ENCODE assay signal across 1 cellular context in the genomic region with DNA sequence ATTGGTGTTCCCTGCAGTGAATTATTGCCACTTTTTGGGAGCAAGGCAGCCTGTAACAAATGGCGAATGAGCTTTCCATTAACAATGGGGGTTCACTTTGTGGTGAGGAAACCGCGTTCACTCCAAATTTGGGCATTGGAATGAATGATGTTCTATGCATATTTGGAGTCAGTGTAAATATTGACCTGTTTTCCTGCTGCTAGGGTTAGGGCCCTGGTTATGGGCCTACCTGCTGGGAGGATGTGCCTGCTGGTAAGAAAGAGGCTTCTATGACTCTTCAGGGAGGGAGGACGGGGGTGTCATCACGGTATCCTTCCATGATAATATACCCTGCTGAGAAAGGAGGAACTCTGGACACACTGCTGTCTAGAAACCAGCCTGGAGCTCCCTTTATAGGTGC.
A peak's percentile ranks its signal among the peaks of the same experiment; 100 is the strongest.
TF ChIP-seq lines count a peak whose summit lies in the region.

No MANE protein-coding gene starts in this region.

TF ChIP-seq in HepG2, 621 proteins besides CTCF, POLR2A, EP300 and RAD21 (continued from another document and continues in another):
- TF ChIP-seq, protein P1, sequence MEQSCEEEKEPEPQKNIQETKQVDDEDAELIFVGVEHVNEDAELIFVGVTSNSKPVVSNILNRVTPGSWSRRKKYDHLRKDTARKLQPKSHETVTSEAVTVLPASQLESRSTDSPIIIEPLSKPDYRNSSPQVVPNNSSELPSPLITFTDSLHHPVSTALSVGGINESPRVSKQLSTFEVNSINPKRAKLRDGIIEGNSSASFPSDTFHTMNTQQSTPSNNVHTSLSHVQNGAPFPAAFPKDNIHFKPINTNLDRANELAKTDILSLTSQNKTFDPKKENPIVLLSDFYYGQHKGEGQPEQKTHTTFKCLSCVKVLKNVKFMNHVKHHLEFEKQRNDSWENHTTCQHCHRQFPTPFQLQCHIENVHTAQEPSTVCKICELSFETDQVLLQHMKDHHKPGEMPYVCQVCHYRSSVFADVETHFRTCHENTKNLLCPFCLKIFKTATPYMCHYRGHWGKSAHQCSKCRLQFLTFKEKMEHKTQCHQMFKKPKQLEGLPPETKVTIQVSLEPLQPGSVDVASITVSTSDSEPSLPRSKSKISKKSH (CRISPR knock-in tag; IDR thresholded peaks at IDR 0.05; ENCODE audit: borderline replicate concordance), result no peak
- no peak for TF ChIP-seq ZZZ3 (CRISPR knock-in tag; IDR thresholded peaks at IDR 0.05; ENCODE audit: borderline replicate concordance)
- TF ChIP-seq FOXP1 (IDR thresholded peaks at IDR 0.05), result no peak
- TF ChIP-seq FOXP1 (CRISPR knock-in tag; IDR thresholded peaks at IDR 0.05), result peak; percentile 67
- TF ChIP-seq, protein P2, sequence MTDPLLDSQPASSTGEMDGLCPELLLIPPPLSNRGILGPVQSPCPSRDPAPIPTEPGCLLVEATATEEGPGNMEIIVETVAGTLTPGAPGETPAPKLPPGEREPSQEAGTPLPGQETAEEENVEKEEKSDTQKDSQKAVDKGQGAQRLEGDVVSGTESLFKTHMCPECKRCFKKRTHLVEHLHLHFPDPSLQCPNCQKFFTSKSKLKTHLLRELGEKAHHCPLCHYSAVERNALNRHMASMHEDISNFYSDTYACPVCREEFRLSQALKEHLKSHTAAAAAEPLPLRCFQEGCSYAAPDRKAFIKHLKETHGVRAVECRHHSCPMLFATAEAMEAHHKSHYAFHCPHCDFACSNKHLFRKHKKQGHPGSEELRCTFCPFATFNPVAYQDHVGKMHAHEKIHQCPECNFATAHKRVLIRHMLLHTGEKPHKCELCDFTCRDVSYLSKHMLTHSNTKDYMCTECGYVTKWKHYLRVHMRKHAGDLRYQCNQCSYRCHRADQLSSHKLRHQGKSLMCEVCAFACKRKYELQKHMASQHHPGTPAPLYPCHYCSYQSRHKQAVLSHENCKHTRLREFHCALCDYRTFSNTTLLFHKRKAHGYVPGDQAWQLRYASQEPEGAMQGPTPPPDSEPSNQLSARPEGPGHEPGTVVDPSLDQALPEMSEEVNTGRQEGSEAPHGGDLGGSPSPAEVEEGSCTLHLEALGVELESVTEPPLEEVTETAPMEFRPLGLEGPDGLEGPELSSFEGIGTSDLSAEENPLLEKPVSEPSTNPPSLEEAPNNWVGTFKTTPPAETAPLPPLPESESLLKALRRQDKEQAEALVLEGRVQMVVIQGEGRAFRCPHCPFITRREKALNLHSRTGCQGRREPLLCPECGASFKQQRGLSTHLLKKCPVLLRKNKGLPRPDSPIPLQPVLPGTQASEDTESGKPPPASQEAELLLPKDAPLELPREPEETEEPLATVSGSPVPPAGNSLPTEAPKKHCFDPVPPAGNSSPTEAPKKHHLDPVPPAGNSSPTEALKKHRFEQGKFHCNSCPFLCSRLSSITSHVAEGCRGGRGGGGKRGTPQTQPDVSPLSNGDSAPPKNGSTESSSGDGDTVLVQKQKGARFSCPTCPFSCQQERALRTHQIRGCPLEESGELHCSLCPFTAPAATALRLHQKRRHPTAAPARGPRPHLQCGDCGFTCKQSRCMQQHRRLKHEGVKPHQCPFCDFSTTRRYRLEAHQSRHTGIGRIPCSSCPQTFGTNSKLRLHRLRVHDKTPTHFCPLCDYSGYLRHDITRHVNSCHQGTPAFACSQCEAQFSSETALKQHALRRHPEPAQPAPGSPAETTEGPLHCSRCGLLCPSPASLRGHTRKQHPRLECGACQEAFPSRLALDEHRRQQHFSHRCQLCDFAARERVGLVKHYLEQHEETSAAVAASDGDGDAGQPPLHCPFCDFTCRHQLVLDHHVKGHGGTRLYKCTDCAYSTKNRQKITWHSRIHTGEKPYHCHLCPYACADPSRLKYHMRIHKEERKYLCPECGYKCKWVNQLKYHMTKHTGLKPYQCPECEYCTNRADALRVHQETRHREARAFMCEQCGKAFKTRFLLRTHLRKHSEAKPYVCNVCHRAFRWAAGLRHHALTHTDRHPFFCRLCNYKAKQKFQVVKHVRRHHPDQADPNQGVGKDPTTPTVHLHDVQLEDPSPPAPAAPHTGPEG (CRISPR knock-in tag; IDR thresholded peaks at IDR 0.05), result no peak
- no peak for TF ChIP-seq LCORL (IDR thresholded peaks at IDR 0.05)
- peak; percentile 53; the same call in 1 of the 2 replicates for TF ChIP-seq LCORL (CRISPR knock-in tag; IDR thresholded peaks at IDR 0.05)
- no peak for TF ChIP-seq ZNF576 (CRISPR knock-in tag; IDR thresholded peaks at IDR 0.05)
- 0 out of 2 replicates have a peak, but pooled peaks have one; percentile 16 for TF ChIP-seq BCL6 (CRISPR knock-in tag; IDR thresholded peaks at IDR 0.05)
- 0 out of 2 replicates have a peak, but pooled peaks have one; percentile 25 for TF ChIP-seq RXRB (CRISPR knock-in tag; IDR thresholded peaks at IDR 0.05; ENCODE audit: borderline replicate concordance)
- TF ChIP-seq XBP1 (CRISPR knock-in tag; IDR thresholded peaks at IDR 0.05), result no peak
- no peak for TF ChIP-seq ZNF569 (CRISPR knock-in tag; IDR thresholded peaks at IDR 0.05; ENCODE audit: borderline replicate concordance)
- no peak for TF ChIP-seq CENPT (CRISPR knock-in tag; IDR thresholded peaks at IDR 0.05; ENCODE audit: low read depth)
- TF ChIP-seq NFATC3 (CRISPR knock-in tag; IDR thresholded peaks at IDR 0.05), result no peak
- TF ChIP-seq, protein P3, sequence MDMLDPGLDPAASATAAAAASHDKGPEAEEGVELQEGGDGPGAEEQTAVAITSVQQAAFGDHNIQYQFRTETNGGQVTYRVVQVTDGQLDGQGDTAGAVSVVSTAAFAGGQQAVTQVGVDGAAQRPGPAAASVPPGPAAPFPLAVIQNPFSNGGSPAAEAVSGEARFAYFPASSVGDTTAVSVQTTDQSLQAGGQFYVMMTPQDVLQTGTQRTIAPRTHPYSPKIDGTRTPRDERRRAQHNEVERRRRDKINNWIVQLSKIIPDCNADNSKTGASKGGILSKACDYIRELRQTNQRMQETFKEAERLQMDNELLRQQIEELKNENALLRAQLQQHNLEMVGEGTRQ (IDR thresholded peaks at IDR 0.05; ENCODE audit: low read depth, low read length), result no peak
- TF ChIP-seq, protein P3 (CRISPR knock-in tag; IDR thresholded peaks at IDR 0.05; ENCODE audit: borderline replicate concordance), result peak; percentile 48; the same call in 1 of the 2 replicates
- peak; percentile 83 for TF ChIP-seq FOXA3 (CRISPR knock-in tag; IDR thresholded peaks at IDR 0.05)
- TF ChIP-seq PATZ1 (CRISPR knock-in tag; IDR thresholded peaks at IDR 0.05), result peak; percentile 73
- TF ChIP-seq SOX6 (IDR thresholded peaks at IDR 0.05), result no peak
- peak; percentile 62 for TF ChIP-seq SOX6 (CRISPR knock-in tag; IDR thresholded peaks at IDR 0.05)
- TF ChIP-seq DNMT3B (CRISPR knock-in tag; conservative IDR thresholded peaks at IDR 0.05), result no peak
- TF ChIP-seq ZNF83 (CRISPR knock-in tag; IDR thresholded peaks at IDR 0.05; ENCODE audit: borderline replicate concordance), result no peak
- TF ChIP-seq TEAD3 (CRISPR knock-in tag; optimal IDR thresholded peaks at IDR 0.05; ENCODE audit: borderline replicate concordance), result peak; percentile 74
- no peak for TF ChIP-seq MIER3 (CRISPR knock-in tag; IDR thresholded peaks at IDR 0.05; ENCODE audit: borderline replicate concordance)
- TF ChIP-seq ZBTB40 (IDR thresholded peaks at IDR 0.05), result no peak
- TF ChIP-seq ZBTB40 (CRISPR knock-in tag; IDR thresholded peaks at IDR 0.05), result no peak
- TF ChIP-seq ZNF562 (CRISPR knock-in tag; IDR thresholded peaks at IDR 0.05; ENCODE audit: borderline replicate concordance), result no peak
- TF ChIP-seq, protein P4, sequence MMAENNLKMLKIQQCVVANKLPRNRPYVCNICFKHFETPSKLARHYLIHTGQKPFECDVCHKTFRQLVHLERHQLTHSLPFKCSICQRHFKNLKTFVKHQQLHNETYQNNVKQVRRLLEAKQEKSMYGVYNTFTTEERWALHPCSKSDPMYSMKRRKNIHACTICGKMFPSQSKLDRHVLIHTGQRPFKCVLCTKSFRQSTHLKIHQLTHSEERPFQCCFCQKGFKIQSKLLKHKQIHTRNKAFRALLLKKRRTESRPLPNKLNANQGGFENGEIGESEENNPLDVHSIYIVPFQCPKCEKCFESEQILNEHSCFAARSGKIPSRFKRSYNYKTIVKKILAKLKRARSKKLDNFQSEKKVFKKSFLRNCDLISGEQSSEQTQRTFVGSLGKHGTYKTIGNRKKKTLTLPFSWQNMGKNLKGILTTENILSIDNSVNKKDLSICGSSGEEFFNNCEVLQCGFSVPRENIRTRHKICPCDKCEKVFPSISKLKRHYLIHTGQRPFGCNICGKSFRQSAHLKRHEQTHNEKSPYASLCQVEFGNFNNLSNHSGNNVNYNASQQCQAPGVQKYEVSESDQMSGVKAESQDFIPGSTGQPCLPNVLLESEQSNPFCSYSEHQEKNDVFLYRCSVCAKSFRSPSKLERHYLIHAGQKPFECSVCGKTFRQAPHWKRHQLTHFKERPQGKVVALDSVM (CRISPR knock-in tag; IDR thresholded peaks at IDR 0.05), result no peak
- peak; percentile 53 for TF ChIP-seq GATAD2A (CRISPR knock-in tag; IDR thresholded peaks at IDR 0.05)
